13 cellular contexts compared by ENCODE assay signal in genomic region chr7:144725070-144725469, GRCh38.
DNase-seq lines count a peak whose midpoint lies in the region; ATAC-seq lines count a peak whose summit lies in the region.
"Had no signal": no experiment of that assay in that cellular context is flagged by ENCODE, and none has a peak within 500 bp of the region (broad histone marks: within the 10 kb centered on the region; RNA-seq: fewer than 3 reads in every experiment).

No MANE protein-coding gene starts in this region.

- DNase-seq in left kidney (ENCODE audit: low read depth, low spot score): peak; percentile 23
- no peak for DNase-seq in nucleus accumbens (lab: John Stamatoyannopoulos, UW)
- no peak for DNase-seq in mesenteric fat pad (ENCODE audit: low spot score)
- no peak for DNase-seq in KBM-7
- no peak for DNase-seq in activated CD4-positive, alpha-beta T cell treated with anti-CD3 and anti-CD28 coated beads, Interleukin-2, amount 50 U/mL, for 4 hours
- DNase-seq: activated naive CD4-positive, alpha-beta T cell treated with anti-CD3 and anti-CD28 coated beads, Interleukin-2, amount 50 U/mL, for 16 hours; DMS 273 treated with DMSO at 0.1 percent for 48 hours; Kasumi-1; NCI-H524; SHP77 treated with DMSO at 0.1 percent for 48 hours had no signal

- peak; percentile 100 for ATAC-seq in GM18909 (IDR thresholded peaks at IDR 0.05; ENCODE audit: poor library complexity, unreplicated experiment)
- peak; percentile 100 for ATAC-seq in GM21619 (IDR thresholded peaks at IDR 0.05; ENCODE audit: unreplicated experiment)
- peak; percentile 87 for ATAC-seq in HG03103 (IDR thresholded peaks at IDR 0.05; ENCODE audit: low read depth, unreplicated experiment)

- in situ Hi-C loops in KBM-7 (cut with MboI; ENCODE audit: low pct_unique_long_range_greater_than_20kb, low sequenced_read_pairs): no loop called here
